16 cellular contexts compared by ENCODE assay signal in genomic region chr4:147479817-147480216, GRCh38. TPM values are rescaled to one million over a fixed set of nuclear protein-coding genes. Genes with fewer than 3 reads are reported as not detected.
A peak's percentile ranks its signal among the peaks of the same experiment; 100 is the strongest.
DNase-seq lines count a peak whose midpoint lies in the region; ATAC-seq and TF ChIP-seq lines count a peak whose summit lies in the region.
"Had no signal": no experiment of that assay in that cellular context is flagged by ENCODE, and none has a peak within 500 bp of the region (broad histone marks: within the 10 kb centered on the region; RNA-seq: fewer than 3 reads in every experiment).

No MANE protein-coding gene starts in this region.

- H3K36me3 Mint-ChIP-seq in brain: no peaks in the 10 kb centered on the region
- no peaks in the 10 kb centered on the region for H3K36me3 Mint-ChIP-seq in H9 (ENCODE audit: insufficient read depth in 1 of 3, low read depth in 3 of 3)

- peaks cover 6% of the 10 kb centered on the region for H3K4me1 Mint-ChIP-seq in brain
- peaks cover 12 to 17% of the 10 kb centered on the region in 2 experiments; a peak in 3 of 4 replicates for H3K4me1 Mint-ChIP-seq in H9

- peak in 1 of 2 donors; percentile 35 for TF ChIP-seq EP300 in tibial nerve (IDR thresholded peaks at IDR 0.05)

- H3K23ac ChIP-seq in H9 (ENCODE audit: insufficient read length, low read depth, low read length): no peak overlapping the region

- no peak overlapping the region for H3T11ph ChIP-seq in H9 (ENCODE audit: low read length)

- H3K4me2 ChIP-seq in hepatocyte (peak overlapping the region; percentile 90), H9 (ENCODE audit: insufficient read depth, insufficient read length, low read length) (no peak overlapping the region)
- H3K4me2 ChIP-seq: KMS-11 had no signal

- no peak overlapping the region for H2BK5ac ChIP-seq in H9 (ENCODE audit: insufficient read length, low read length)

- whole genome bisulfite sequencing in hepatocyte (ENCODE audit: low lambda C conversion rate, missing lambda C conversion rate): 56% methylated on average over 6 of the region's 6 CpGs
- 47 to 68% methylated on average over 6 of the region's 6 CpGs for WGBS in tibial nerve, 2 donors
- no CpG with 5 or more reads among the region's 6 CpGs for WGBS in H9 (ENCODE audit: extremely low coverage, insufficient read length, low lambda C conversion rate)

- no peak overlapping the region for H4K5ac ChIP-seq in H9 (ENCODE audit: insufficient read length, low read depth, low read length)

- TF ChIP-seq CTCF in brain (conservative IDR thresholded peaks at IDR 0.05) (no peak), hepatocyte (IDR thresholded peaks at IDR 0.05; ENCODE audit: poor library complexity) (no peak), tibial nerve (IDR thresholded peaks at IDR 0.05) (no peak), H9 (conservative IDR thresholded peaks at IDR 0.05) (no peak), Peyer's patch (IDR thresholded peaks at IDR 0.05) (no peak)

- DNase-seq in HT1080 (ENCODE audit: low read depth) (peak; percentile 52), hepatocyte (ENCODE audit: low spot score) (no peak), tibial nerve (ENCODE audit: low spot score in 2 of 2) (peak; percentile 63), H9 (no peak), Peyer's patch (no peak), germinal center (ENCODE audit: low spot score) (no peak)
- DNase-seq: EL; glutamatergic neuron; NCI-H524 treated with DMSO at 0.1 percent for 48 hours; stimulated activated CD4-positive, alpha-beta T cell treated with anti-CD3 and anti-CD28 coated beads, Interleukin-12 subunit alpha, Interleukin-12 subunit beta, amount 100 ng/mL, for 4 hours had no signal

- H2AK5ac ChIP-seq in H9 (ENCODE audit: insufficient read length, low read length): no peak overlapping the region

- H3K36me3 ChIP-seq in hepatocyte (replicated peaks; ENCODE audit: insufficient read depth, low read depth) (no peaks in the 10 kb centered on the region), tibial nerve (no peaks in the 10 kb centered on the region), Peyer's patch (no peaks in the 10 kb centered on the region)

- TF ChIP-seq POLR2A in tibial nerve (IDR thresholded peaks at IDR 0.05) (no peak), Peyer's patch (IDR thresholded peaks at IDR 0.05) (no peak)

- no peaks in the 10 kb centered on the region for H3K79me1 ChIP-seq in H9 (ENCODE audit: insufficient read depth, low read depth, low read length, poor library complexity, severe bottlenecking)

- H3K9ac ChIP-seq in H9 (ENCODE audit: extremely low read depth, insufficient read length, low read length): no peak overlapping the region
- H3K9ac ChIP-seq: KMS-11 had no signal

- no peak overlapping the region for H3K4ac ChIP-seq in H9 (ENCODE audit: low read depth, low read length)

- no peak overlapping the region for H3K18ac ChIP-seq in H9 (ENCODE audit: insufficient read length, low read depth, low read length)

- no peak overlapping the region for H2BK20ac ChIP-seq in H9 (ENCODE audit: low read depth, low read length, poor library complexity, severe bottlenecking)

- H3K27ac Mint-ChIP-seq in brain (peak overlapping the region in 1 of 5 experiments; percentile 85), H9 (no peak overlapping the region)
- H3K27ac Mint-ChIP-seq: T-helper 1 cell treated with Interleukin-12 subunit alpha and Interleukin-12 subunit beta and Interleukin-4 antibody, amounts not matched to agents 30 μg/mL and 1 μg/mL, for 36 hours had no signal

- peaks cover 9% of the 10 kb centered on the region for H3K23me2 ChIP-seq in H9 (ENCODE audit: insufficient read length, low read depth, low read length, poor library complexity, severe bottlenecking)

- H3K27me3 ChIP-seq in hepatocyte (no peaks in the 10 kb centered on the region), tibial nerve (no peaks in the 10 kb centered on the region), H9 (ENCODE audit: insufficient read depth, low read length) (peaks cover 13% of the 10 kb centered on the region; the same call in 1 of the 2 replicates), Peyer's patch (no peaks in the 10 kb centered on the region)
- H3K27me3 ChIP-seq: body of pancreas had no signal

- H3K27ac ChIP-seq in hepatocyte (peak overlapping the region; percentile 84), tibial nerve (peak overlapping the region in 2 of 4 donors; percentile 57 to 85), H9 (ENCODE audit: insufficient read length, low read depth, low read length) (no peak overlapping the region), Peyer's patch (no peak overlapping the region)
- H3K27ac ChIP-seq: body of pancreas, KMS-11 had no signal

- no peak overlapping the region for H4K8ac ChIP-seq in H9 (replicated peaks; ENCODE audit: insufficient read length, low read depth, low read length)

- H2BK12ac ChIP-seq in H9 (ENCODE audit: insufficient read length, low read depth, low read length): no peak overlapping the region

- H3K4me3 ChIP-seq in hepatocyte (no peak overlapping the region), tibial nerve (no peak overlapping the region), Peyer's patch (no peak overlapping the region)
- H3K4me3 ChIP-seq: body of pancreas, mucosa of descending colon had no signal

- H3K14ac ChIP-seq in H9 (ENCODE audit: insufficient read depth, low read length): no peak overlapping the region

- H3K79me2 ChIP-seq in hepatocyte (peaks cover 36% of the 10 kb centered on the region), H9 (ENCODE audit: insufficient read depth, low read length) (no peaks in the 10 kb centered on the region; the same call in 1 of the 2 replicates)

- H3K4me3 Mint-ChIP-seq in brain (peak overlapping the region in 4 of 5 experiments; percentile 86 to 94 (median 90)), H9 (peak overlapping the region in 1 of 2 experiments; percentile 89; a peak in 3 of 5 replicates)
- H3K4me3 Mint-ChIP-seq: T-helper 1 cell treated with Interleukin-12 subunit alpha and Interleukin-12 subunit beta and Interleukin-4 antibody, amounts not matched to agents 30 μg/mL and 1 μg/mL, for 36 hours had no signal

- no peak overlapping the region for H2BK15ac ChIP-seq in H9 (ENCODE audit: low read depth, low read length)

- H2BK120ac ChIP-seq in H9 (ENCODE audit: low read depth, low read length, poor library complexity, severe bottlenecking): no peak overlapping the region

- H3K9me3 ChIP-seq in hepatocyte (ENCODE audit: low read depth) (no peaks in the 10 kb centered on the region), tibial nerve (no peaks in the 10 kb centered on the region), H9 (ENCODE audit: control insufficient read depth, low read depth, low read length) (no peaks in the 10 kb centered on the region), Peyer's patch (no peaks in the 10 kb centered on the region)
- H3K9me3 ChIP-seq: body of pancreas, mucosa of descending colon had no signal

- H2AFZ ChIP-seq in hepatocyte (no peak overlapping the region), H9 (ENCODE audit: low read length) (no peak overlapping the region)

- H3K27me3 Mint-ChIP-seq in brain (peaks cover 48% of the 10 kb centered on the region), H9 (ENCODE audit: low read depth) (peaks cover 43% of the 10 kb centered on the region)

- H3K4me1 ChIP-seq in hepatocyte (ENCODE audit: insufficient read depth): peaks cover 7% of the 10 kb centered on the region
- peaks cover 0 to 21% (median 0%) of the 10 kb centered on the region in 4 donors for H3K4me1 ChIP-seq in tibial nerve
- peaks cover 2% of the 10 kb centered on the region; the same call in 1 of the 2 replicates for H3K4me1 ChIP-seq in H9 (ENCODE audit: insufficient read depth, low read length)
- H3K4me1 ChIP-seq in Peyer's patch: no peaks in the 10 kb centered on the region

- no peak for ATAC-seq in HG03159 (IDR thresholded peaks at IDR 0.05; ENCODE audit: unreplicated experiment)
- ATAC-seq: body of pancreas, mucosa of descending colon had no signal

- H3K56ac ChIP-seq in H9 (ENCODE audit: insufficient read length, low read depth, low read length): no peak overlapping the region

- no peaks in the 10 kb centered on the region for H4K20me1 ChIP-seq in hepatocyte (ENCODE audit: insufficient read depth, poor library complexity, severe bottlenecking)
- H4K20me1 ChIP-seq in H9 (ENCODE audit: control insufficient read depth, insufficient read depth, insufficient read length): no peaks in the 10 kb centered on the region

- no peaks in the 10 kb centered on the region for H3K9me2 ChIP-seq in hepatocyte (replicated peaks; ENCODE audit: insufficient read depth)

- H4K91ac ChIP-seq in H9 (ENCODE audit: insufficient read length, low read depth, low read length): no peak overlapping the region

- H3K9me3 Mint-ChIP-seq in brain (no peaks in the 10 kb centered on the region), H9 (no peaks in the 10 kb centered on the region)
- H3K9me3 Mint-ChIP-seq: T-helper 1 cell treated with Interleukin-12 subunit alpha and Interleukin-12 subunit beta and Interleukin-4 antibody, amounts not matched to agents 30 μg/mL and 1 μg/mL, for 36 hours had no signal

RNA-seq across cellular contexts. Expression of gene EDNRA, which starts 1.1 kb away (rescaled TPM):
- total RNA-seq in HT1080 (2014; rRNA removed; shearing (Covaris generic)): 14.9 and 15.0 TPM in 2 replicates
- 7.3 and 8.1 TPM in 2 replicates for polyA plus RNA-seq in HT1080 (2015; cell fraction: cytosol; rRNA removed)
- 14.4 and 15.1 TPM in 2 replicates for polyA plus RNA-seq in HT1080 (2015; cell fraction: nucleus; rRNA removed)
- polyA plus RNA-seq in brain (ENCODE audit: insufficient read depth, low read depth, low replicate concordance): 3.4 TPM
- 28.1 and 35.7 TPM in 2 replicates for total RNA-seq in hepatocyte
- polyA plus RNA-seq in hepatocyte: 12.8 and 19.0 TPM in 2 replicates
- 10 to 100 TPM; 12.7 to 25.5 (median 19.4) TPM for total RNA-seq in tibial nerve
- 0.75 and 1.6 TPM in 2 replicates for total RNA-seq in H9 (2021)
- total RNA-seq in Peyer's patch: 1 to 10 TPM in 2 of 4 donors, under 1 TPM in 2; 0.38 to 7.4 (median 1.6) TPM

Comparison
In these comparisons a context has a peak if more than half of its experiments do, and no peak if none do; other contexts are left out.
1. DNase-seq: peak in HT1080 (single experiment) and tibial nerve (2 of 2); none in hepatocyte (single experiment), H9 (single experiment), Peyer's patch (0 of 3) and germinal center (single experiment).